In the genomic region with DNA sequence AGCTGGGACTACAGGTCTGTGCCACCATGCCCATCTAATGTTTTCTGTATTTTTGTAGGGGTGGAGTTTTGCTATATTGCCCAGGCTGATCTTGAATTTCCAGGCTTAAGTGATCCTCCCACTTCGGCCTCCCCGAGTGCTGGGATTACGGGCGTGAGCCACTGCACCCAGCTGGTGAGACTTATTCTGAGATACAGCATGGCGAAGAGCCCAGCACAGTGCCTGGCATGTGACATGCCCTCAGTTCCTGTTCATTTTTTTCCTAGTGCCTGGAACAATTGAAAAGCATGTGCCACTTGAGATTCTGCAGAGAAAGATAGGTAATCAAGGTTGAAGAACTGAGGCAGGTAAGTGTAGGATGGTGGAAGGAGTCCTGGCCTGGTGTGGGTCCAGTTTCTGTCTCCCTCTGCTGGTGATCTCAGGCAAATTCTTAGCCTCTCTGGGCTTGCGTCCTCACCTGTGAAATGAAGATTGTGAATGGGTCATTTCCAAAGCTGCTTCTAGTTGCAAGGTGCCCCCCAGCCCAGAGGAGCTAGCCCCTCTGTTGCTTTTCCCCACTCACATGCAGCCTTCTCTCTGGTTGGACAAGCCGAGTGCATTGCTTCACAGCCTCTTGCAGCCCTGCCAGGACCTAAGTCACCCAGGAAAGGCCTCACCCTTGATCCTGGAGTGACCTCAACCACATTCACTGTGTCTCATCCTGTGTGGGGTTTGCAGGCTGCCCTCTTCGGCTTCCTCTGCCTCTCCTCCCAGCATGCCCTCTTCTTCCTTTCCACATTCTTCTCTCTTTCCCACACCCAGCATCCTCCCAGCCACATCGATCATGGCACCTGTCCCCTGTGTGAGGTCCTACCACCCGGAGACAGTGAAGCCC, we compare ENCODE assay signal across 16 cellular contexts. TPM values are rescaled to one million over a fixed set of nuclear protein-coding genes. Genes with fewer than 3 reads are reported as not detected.
A peak's percentile ranks its signal among the peaks of the same experiment; 100 is the strongest.
DNase-seq lines count a peak whose midpoint lies in the region; ATAC-seq and TF ChIP-seq lines count a peak whose summit lies in the region.
"Had no signal": no experiment of that assay in that cellular context is flagged by ENCODE, and none has a peak within 500 bp of the region (broad histone marks: within the 10 kb centered on the region; RNA-seq: fewer than 3 reads in every experiment).

No MANE protein-coding gene starts in this region.

- no peak overlapping the region for H3K4me3 ChIP-seq in BJ (ENCODE audit: low read depth, low read length)
- H3K4me3 ChIP-seq: prostate gland, SJSA1, tibial artery had no signal

- POLR2A ChIA-PET in BJ (lab: Charles Lee), result no interaction called here

- H3K27ac ChIP-seq in VCaP (no peak overlapping the region), foreskin keratinocyte (no peak overlapping the region)
- H3K27ac ChIP-seq: prostate gland, SJSA1, tibial artery had no signal

- ATAC-seq in foreskin keratinocyte (no peak), GM21390 (IDR thresholded peaks at IDR 0.05; ENCODE audit: unreplicated experiment) (no peak)
- ATAC-seq: left ventricle myocardium superior had no signal

- TF ChIP-seq CTCF in BJ (IDR thresholded peaks at IDR 0.05; ENCODE audit: insufficient read depth, low read depth, low read length) (peak; percentile 30; the same call in 1 of the 2 replicates), GM13977 (IDR thresholded peaks at IDR 0.05; ENCODE audit: extremely low read depth, insufficient read depth, missing control alignments) (peak; percentile 32), VCaP (conservative IDR thresholded peaks at IDR 0.05) (peak; percentile 48), foreskin keratinocyte (conservative IDR thresholded peaks at IDR 0.05) (peak; percentile 66)

- no peak for DNase-seq in BJ (ENCODE audit: low read depth)
- no peak for DNase-seq in GM13977 (ENCODE audit: low spot score)
- DNase-seq in foreskin keratinocyte, result no peak
- DNase-seq in NCI-H2171 treated with DMSO at 0.1 percent for 48 hours (lab: John Stamatoyannopoulos, UW), result no peak
- DNase-seq in LoVo (ENCODE audit: low spot score), result no peak
- no peak for DNase-seq in COLO829 (ENCODE audit: low spot score)
- DNase-seq: activated CD4-positive, alpha-beta T cell treated with anti-CD3 and anti-CD28 coated beads, Interleukin-2, amount 10 ng/mL, durations not matched to agents 24 days and 14 days; COR-L47; left ventricle myocardium superior; NCI-H2029 treated with DMSO at 0.1 percent for 48 hours had no signal

- H3K27me3 ChIP-seq in BJ (ENCODE audit: control insufficient read depth, insufficient read depth, low read length), result peaks cover 32% of the 10 kb centered on the region
- peaks cover 4% of the 10 kb centered on the region for H3K27me3 ChIP-seq in foreskin keratinocyte

- peaks cover 23% of the 10 kb centered on the region for H3K4me1 ChIP-seq in foreskin keratinocyte
- H3K4me1 ChIP-seq: prostate gland had no signal

- no peaks in the 10 kb centered on the region; the same call in 1 of the 2 replicates for H3K36me3 ChIP-seq in BJ (ENCODE audit: control insufficient read depth, insufficient read depth, low read length)
- H3K36me3 ChIP-seq: prostate gland, SJSA1, tibial artery had no signal

- in situ Hi-C loops in GM13977 (cut with MboI; ENCODE audit: low pct_unique_long_range_greater_than_20kb, low sequenced_read_pairs, unreplicated experiment), result no loop called here

- CTCF ChIA-PET in BJ (lab: Yijun Ruan, JAX), result interaction anchor here (0.6 to 1.7 kb wide), 5 partner anchors 31 to 147 kb away, joined by 3 to 6 read pairs (median 3); no protein-coding TSS in a partner anchor

RNA-seq across cellular contexts. Expression of a gene that starts 4.3 kb away (rescaled TPM):
- polyA plus RNA-seq in BJ (2011; rRNA removed), result not detected in 2 replicates
- polyA minus RNA-seq in BJ (2011; rRNA and poly(A)+ RNA removed), result not detected in 2 replicates
- 0.54 and 0.56 TPM in 2 replicates for total RNA-seq in foreskin keratinocyte
- polyA plus RNA-seq in foreskin keratinocyte, result 0.66 TPM in 2 replicates
- total RNA-seq: activated CD4-positive, alpha-beta T cell treated with anti-CD3 and anti-CD28 coated beads, Interleukin-2, amount 10 ng/mL, durations not matched to agents 24 days and 14 days; left ventricle myocardium superior; SJSA1 had no signal
- polyA plus RNA-seq: fibroblast of lung had no signal
